In genomic region chr4:74202062-74202586, GRCh38 we compare ENCODE assay signal across 1 cellular context.
TF ChIP-seq lines count a peak whose summit lies in the region.

No MANE protein-coding gene starts in this region.

TF ChIP-seq in HepG2, 621 proteins besides CTCF, POLR2A, EP300 and RAD21 (continued from another document):
- TF ChIP-seq, protein P1, sequence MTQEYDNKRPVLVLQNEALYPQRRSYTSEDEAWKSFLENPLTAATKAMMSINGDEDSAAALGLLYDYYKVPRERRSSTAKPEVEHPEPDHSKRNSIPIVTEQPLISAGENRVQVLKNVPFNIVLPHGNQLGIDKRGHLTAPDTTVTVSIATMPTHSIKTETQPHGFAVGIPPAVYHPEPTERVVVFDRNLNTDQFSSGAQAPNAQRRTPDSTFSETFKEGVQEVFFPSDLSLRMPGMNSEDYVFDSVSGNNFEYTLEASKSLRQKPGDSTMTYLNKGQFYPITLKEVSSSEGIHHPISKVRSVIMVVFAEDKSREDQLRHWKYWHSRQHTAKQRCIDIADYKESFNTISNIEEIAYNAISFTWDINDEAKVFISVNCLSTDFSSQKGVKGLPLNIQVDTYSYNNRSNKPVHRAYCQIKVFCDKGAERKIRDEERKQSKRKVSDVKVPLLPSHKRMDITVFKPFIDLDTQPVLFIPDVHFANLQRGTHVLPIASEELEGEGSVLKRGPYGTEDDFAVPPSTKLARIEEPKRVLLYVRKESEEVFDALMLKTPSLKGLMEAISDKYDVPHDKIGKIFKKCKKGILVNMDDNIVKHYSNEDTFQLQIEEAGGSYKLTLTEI (CRISPR knock-in tag; conservative IDR thresholded peaks at IDR 0.05), result no peak
- TF ChIP-seq FOXA3 (CRISPR knock-in tag; IDR thresholded peaks at IDR 0.05), result peak; percentile 100
- no peak for TF ChIP-seq PRMT3 (CRISPR knock-in tag; IDR thresholded peaks at IDR 0.05; ENCODE audit: borderline replicate concordance, low read depth)
- peak; percentile 94 for TF ChIP-seq FOXK1 (CRISPR knock-in tag; IDR thresholded peaks at IDR 0.05; ENCODE audit: borderline replicate concordance, low read depth)
- TF ChIP-seq MXI1 (IDR thresholded peaks at IDR 0.05; ENCODE audit: borderline replicate concordance, low read depth, low read length), result peak; percentile 16; the same call in 1 of the 3 replicates
- TF ChIP-seq SATB2 (CRISPR knock-in tag; IDR thresholded peaks at IDR 0.05), result no peak
- TF ChIP-seq XBP1 (CRISPR knock-in tag; IDR thresholded peaks at IDR 0.05), result no peak
- TF ChIP-seq ZBTB7B (CRISPR knock-in tag; IDR thresholded peaks at IDR 0.05), result 0 out of 2 replicates have a peak, but pooled peaks have one; percentile 33
- peak; percentile 72; the same call in 1 of the 2 replicates for TF ChIP-seq NCOA1 (CRISPR knock-in tag; IDR thresholded peaks at IDR 0.05)
- no peak for TF ChIP-seq ZIK1 (CRISPR knock-in tag; IDR thresholded peaks at IDR 0.05; ENCODE audit: borderline replicate concordance, low read depth)
- TF ChIP-seq ZSCAN22 (CRISPR knock-in tag; IDR thresholded peaks at IDR 0.05), result peak; percentile 82
- TF ChIP-seq HDAC1 (CRISPR knock-in tag; IDR thresholded peaks at IDR 0.05), result peak; percentile 93
- TF ChIP-seq KLF13 (CRISPR knock-in tag; IDR thresholded peaks at IDR 0.05), result no peak
- no peak for TF ChIP-seq YY1 (IDR thresholded peaks at IDR 0.05; ENCODE audit: insufficient read depth, insufficient replicate concordance, low read depth, low read length)
- TF ChIP-seq ZNF589 (CRISPR knock-in tag; conservative IDR thresholded peaks at IDR 0.05), result peak; percentile 70
- no peak for TF ChIP-seq PAWR (CRISPR knock-in tag; IDR thresholded peaks at IDR 0.05; ENCODE audit: borderline replicate concordance)
- no peak for TF ChIP-seq NFE2L2 (IDR thresholded peaks at IDR 0.05; ENCODE audit: low read length)
- TF ChIP-seq ZNF136 (CRISPR knock-in tag; IDR thresholded peaks at IDR 0.05; ENCODE audit: low read depth), result no peak; the same call in 1 of the 2 replicates
- TF ChIP-seq ELK4 (CRISPR knock-in tag; IDR thresholded peaks at IDR 0.05; ENCODE audit: borderline replicate concordance), result no peak
- peak; percentile 66; the same call in 1 of the 2 replicates for TF ChIP-seq TCF7L2 (IDR thresholded peaks at IDR 0.05; ENCODE audit: low read depth, low read length)
- no peak for TF ChIP-seq CAMTA2 (CRISPR knock-in tag; IDR thresholded peaks at IDR 0.05; ENCODE audit: borderline replicate concordance)
- TF ChIP-seq PCBP2 (optimal IDR thresholded peaks at IDR 0.05; ENCODE audit: low read depth, low read length, poor library complexity, severe bottlenecking), result no peak
- TF ChIP-seq, protein P2, sequence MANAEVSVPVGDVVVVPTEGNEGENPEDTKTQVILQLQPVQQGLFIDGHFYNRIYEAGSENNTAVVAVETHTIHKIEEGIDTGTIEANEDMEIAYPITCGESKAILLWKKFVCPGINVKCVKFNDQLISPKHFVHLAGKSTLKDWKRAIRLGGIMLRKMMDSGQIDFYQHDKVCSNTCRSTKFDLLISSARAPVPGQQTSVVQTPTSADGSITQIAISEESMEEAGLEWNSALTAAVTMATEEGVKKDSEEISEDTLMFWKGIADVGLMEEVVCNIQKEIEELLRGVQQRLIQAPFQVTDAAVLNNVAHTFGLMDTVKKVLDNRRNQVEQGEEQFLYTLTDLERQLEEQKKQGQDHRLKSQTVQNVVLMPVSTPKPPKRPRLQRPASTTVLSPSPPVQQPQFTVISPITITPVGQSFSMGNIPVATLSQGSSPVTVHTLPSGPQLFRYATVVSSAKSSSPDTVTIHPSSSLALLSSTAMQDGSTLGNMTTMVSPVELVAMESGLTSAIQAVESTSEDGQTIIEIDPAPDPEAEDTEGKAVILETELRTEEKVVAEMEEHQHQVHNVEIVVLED (CRISPR knock-in tag; IDR thresholded peaks at IDR 0.05; ENCODE audit: borderline replicate concordance), result no peak
- TF ChIP-seq ZNF10 (CRISPR knock-in tag; IDR thresholded peaks at IDR 0.05; ENCODE audit: borderline replicate concordance, low read depth), result no peak
- peak; percentile 57; the same call in 1 of the 2 replicates for TF ChIP-seq ZSCAN5A (CRISPR knock-in tag; IDR thresholded peaks at IDR 0.05; ENCODE audit: borderline replicate concordance)
- TF ChIP-seq, protein P3, sequence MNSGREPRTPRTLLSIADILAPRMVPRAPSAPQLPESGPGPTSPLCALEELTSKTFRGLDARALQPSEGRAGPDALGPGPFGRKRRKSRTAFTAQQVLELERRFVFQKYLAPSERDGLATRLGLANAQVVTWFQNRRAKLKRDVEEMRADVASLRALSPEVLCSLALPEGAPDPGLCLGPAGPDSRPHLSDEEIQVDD (CRISPR knock-in tag; IDR thresholded peaks at IDR 0.05; ENCODE audit: borderline replicate concordance), result no peak
- TF ChIP-seq DR1 (CRISPR knock-in tag; IDR thresholded peaks at IDR 0.05), result no peak
- no peak for TF ChIP-seq BCL3 (CRISPR knock-in tag; IDR thresholded peaks at IDR 0.05)
- TF ChIP-seq TCF7 (IDR thresholded peaks at IDR 0.05; ENCODE audit: low read depth), result peak; percentile 97
- TF ChIP-seq ZNF775 (CRISPR knock-in tag; IDR thresholded peaks at IDR 0.05; ENCODE audit: borderline replicate concordance), result no peak
- TF ChIP-seq ETV6 (CRISPR knock-in tag; conservative IDR thresholded peaks at IDR 0.05), result no peak
- TF ChIP-seq PAF1 (CRISPR knock-in tag; IDR thresholded peaks at IDR 0.05), result no peak
- TF ChIP-seq ZSCAN30 (CRISPR knock-in tag; IDR thresholded peaks at IDR 0.05), result no peak
- TF ChIP-seq REL (CRISPR knock-in tag; conservative IDR thresholded peaks at IDR 0.05), result 0 out of 2 replicates have a peak, but pooled peaks have one; percentile 49
